8 cellular contexts compared by ENCODE assay signal in genomic region chr1:28508435-28508754, GRCh38. TPM values are rescaled to one million over a fixed set of nuclear protein-coding genes. Genes with fewer than 3 reads are reported as not detected.
A peak's percentile ranks its signal among the peaks of the same experiment; 100 is the strongest.
DNase-seq lines count a peak whose midpoint lies in the region; ATAC-seq and TF ChIP-seq lines count a peak whose summit lies in the region.

No MANE protein-coding gene starts in this region.

- H3K4me3 Mint-ChIP-seq in dendritic cell treated with granulocyte-macrophage colony-stimulating factor and Interleukin-4, amounts not matched to agents 40 ng/mL and 50 ng/mL, for 4 days = peak overlapping the region; percentile 98

- no peak overlapping the region for H3K14ac ChIP-seq in trophoblast cell (ENCODE audit: low read length)

- peaks cover 56% of the 10 kb centered on the region for H3K4me1 Mint-ChIP-seq in dendritic cell treated with granulocyte-macrophage colony-stimulating factor and Interleukin-4, amounts not matched to agents 40 ng/mL and 50 ng/mL, for 4 days (ENCODE audit: low read depth)

- H3K4me2 ChIP-seq in OCI-LY7 (ENCODE audit: low read length) (peak overlapping the region; percentile 85), trophoblast cell (ENCODE audit: low read length) (peak overlapping the region; percentile 63)

- H4K20me1 ChIP-seq in OCI-LY7 (ENCODE audit: insufficient read depth, low read length) = peaks cover 5% of the 10 kb centered on the region; the same call in 1 of the 2 replicates

- peaks cover 56% of the 10 kb centered on the region for H3K79me2 ChIP-seq in OCI-LY7 (ENCODE audit: insufficient read depth, low read depth, low read length)
- peaks cover 19% of the 10 kb centered on the region for H3K79me2 ChIP-seq in trophoblast cell (ENCODE audit: control insufficient read depth, insufficient read depth, low read length, poor library complexity)

- peaks cover 28% of the 10 kb centered on the region for H3K79me1 ChIP-seq in trophoblast cell (ENCODE audit: low read length)

- DNase-seq in ELR (ENCODE audit: low read depth) (peak; percentile 36), OCI-LY7 (ENCODE audit: low spot score) (peak; percentile 10), trophoblast cell (peak in 1 of 2 donors; percentile 48), AG20443 (ENCODE audit: low spot score) (no peak), DMS79 treated with DMSO at 0.1 percent for 48 hours (lab: John Stamatoyannopoulos, UW) (no peak), GDM1 (lab: John Stamatoyannopoulos, UW) (no peak)

- BruUV-seq in OCI-LY7 (replicated peaks; lab: Mats Ljungman, UMichigan) = no TSS peak

- H3K4me1 ChIP-seq in OCI-LY7 (ENCODE audit: insufficient read depth, low read length, poor library complexity, severe bottlenecking) (peaks cover 48% of the 10 kb centered on the region), trophoblast cell (ENCODE audit: control insufficient read depth in 1 of 2, insufficient read depth in 2 of 2, low read length in 2 of 2) (peaks cover 0 to 6% of the 10 kb centered on the region in 2 experiments)

- peaks cover 83% of the 10 kb centered on the region for H3K36me3 Mint-ChIP-seq in dendritic cell treated with granulocyte-macrophage colony-stimulating factor and Interleukin-4, amounts not matched to agents 40 ng/mL and 50 ng/mL, for 4 days (ENCODE audit: low read depth)

- CTCF ChIA-PET in OCI-LY7 (lab: Charles Lee; ENCODE audit: unreplicated experiment) = no interaction called here

- H3K9ac ChIP-seq in trophoblast cell (ENCODE audit: low read length) = peak overlapping the region; percentile 95

- H2BK120ac ChIP-seq in trophoblast cell (ENCODE audit: insufficient read depth, low read length, poor library complexity) = no peak overlapping the region

- H2BK5ac ChIP-seq in trophoblast cell (ENCODE audit: low read depth, low read length, poor library complexity) = peak overlapping the region; percentile 10

- POLR2A ChIA-PET in OCI-LY7 (lab: Charles Lee) = interaction anchor here (0.7 to 2.0 kb wide), 10 partner anchors 71 to 441 kb away, joined by 3 to 5 read pairs (median 3); partner anchors contain the start of genes TAF12 and YTHDF2

- H2AFZ ChIP-seq in OCI-LY7 (ENCODE audit: low read length) (no peak overlapping the region), trophoblast cell (ENCODE audit: insufficient read depth, low read length, poor library complexity) (no peak overlapping the region)

- H4K8ac ChIP-seq in trophoblast cell (ENCODE audit: low read depth, low read length) = peak overlapping the region; percentile 34

- WGBS in trophoblast cell (ENCODE audit: extremely low coverage, insufficient coverage, insufficient read length) = no CpG with 5 or more reads among the region's 5 CpGs

- peak overlapping the region; percentile 15 for H4K91ac ChIP-seq in trophoblast cell (ENCODE audit: low read depth, low read length)

- H2AK5ac ChIP-seq in trophoblast cell (ENCODE audit: low read length) = no peak overlapping the region

- no peak overlapping the region for H2BK12ac ChIP-seq in trophoblast cell (ENCODE audit: low read length)

- H3K4me3 ChIP-seq in OCI-LY7 (ENCODE audit: low read depth, low read length, poor library complexity, severe bottlenecking) = peak overlapping the region; percentile 85
- no peak overlapping the region for H3K4me3 ChIP-seq in trophoblast cell (ENCODE audit: low read depth, low read length)

- H3K27ac Mint-ChIP-seq in dendritic cell treated with granulocyte-macrophage colony-stimulating factor and Interleukin-4, amounts not matched to agents 40 ng/mL and 50 ng/mL, for 4 days = peak overlapping the region; percentile 98

- H3K9me2 ChIP-seq in OCI-LY7 (ENCODE audit: insufficient read depth, low read length) = no peaks in the 10 kb centered on the region

- H3K9me3 Mint-ChIP-seq in dendritic cell treated with granulocyte-macrophage colony-stimulating factor and Interleukin-4, amounts not matched to agents 40 ng/mL and 50 ng/mL, for 4 days = no peaks in the 10 kb centered on the region

- no peak for ATAC-seq in HG03097 (IDR thresholded peaks at IDR 0.05; ENCODE audit: low FRiP score, unreplicated experiment)

- H3K27ac ChIP-seq in OCI-LY7 (ENCODE audit: low read depth, low read length, poor library complexity, severe bottlenecking) (peak overlapping the region; percentile 94), trophoblast cell (ENCODE audit: low read depth, low read length) (peak overlapping the region; percentile 92)

- intact Hi-C loops in OCI-LY7 (cut with micrococcal nuclease; ENCODE audit: unreplicated experiment) = loop anchor here (10.0 kb wide), 1 partner anchor 424 kb away; the partner anchor contains the start of gene EYA3
- intact Hi-C loops in dendritic cell treated with granulocyte-macrophage colony-stimulating factor and Interleukin-4, amounts not matched to agents 40 ng/mL and 50 ng/mL, for 4 days (cut with micrococcal nuclease) = loop anchor here (5.0 kb wide), 1 partner anchor 74 kb away; no protein-coding TSS in a partner anchor

- no peak overlapping the region for H3K4ac ChIP-seq in trophoblast cell (ENCODE audit: low read depth, low read length)

- no peaks in the 10 kb centered on the region for H3K27me3 Mint-ChIP-seq in dendritic cell treated with granulocyte-macrophage colony-stimulating factor and Interleukin-4, amounts not matched to agents 40 ng/mL and 50 ng/mL, for 4 days

- peak overlapping the region; percentile 17 for H3K18ac ChIP-seq in trophoblast cell (ENCODE audit: low read length)

- no peaks in the 10 kb centered on the region for H3K27me3 ChIP-seq in trophoblast cell (ENCODE audit: insufficient read depth, low read length)

- no peak overlapping the region for H3K23ac ChIP-seq in trophoblast cell (ENCODE audit: low read length)

- TF ChIP-seq CTCF in OCI-LY7 (conservative IDR thresholded peaks at IDR 0.05; ENCODE audit: low read length) = no peak

- H3K36me3 ChIP-seq in OCI-LY7 (ENCODE audit: insufficient read depth, low read length) (peaks cover 76% of the 10 kb centered on the region), trophoblast cell (ENCODE audit: control insufficient read depth in 1 of 2, insufficient read depth in 2 of 2, low read length in 2 of 2) (peaks cover 38 to 42% of the 10 kb centered on the region in 2 experiments)

- no peaks in the 10 kb centered on the region for H3K9me3 ChIP-seq in OCI-LY7 (ENCODE audit: low read length)
- H3K9me3 ChIP-seq in trophoblast cell (ENCODE audit: insufficient read depth, low read depth, low read length) = no peaks in the 10 kb centered on the region

- no peak overlapping the region for H4K12ac ChIP-seq in trophoblast cell (ENCODE audit: low read depth, low read length)

RNA-seq across cellular contexts. Expression of gene RCC1, which starts 2.6 kb away (rescaled TPM):
- total RNA-seq in OCI-LY7 (2014; rRNA removed; shearing (Covaris generic)) = 87.6 and 101 TPM in 2 replicates
- total RNA-seq in OCI-LY7 (2022) = 95.3 and 108 TPM in 2 replicates
- polyA plus RNA-seq in trophoblast cell (2013) = 90.8 and 94.1 TPM in 2 replicates

RNA-seq across cellular contexts. Expression of gene TRNAU1AP, which starts 44.5 kb away (rescaled TPM):
- total RNA-seq in OCI-LY7 (2014; rRNA removed; shearing (Covaris generic)) = 30.6 and 39.6 TPM in 2 replicates
- 41.8 and 47.7 TPM in 2 replicates for total RNA-seq in OCI-LY7 (2022)
- polyA plus RNA-seq in trophoblast cell (2013) = 50.8 and 53.6 TPM in 2 replicates

Comparison
In these comparisons a context has a peak if more than half of its experiments do, and no peak if none do; other contexts are left out.
1. DNase-seq: peak in ELR (single experiment) and OCI-LY7 (single experiment); none in AG20443 (single experiment), DMS79 treated with DMSO at 0.1 percent for 48 hours (single experiment) and GDM1 (single experiment).